1 cellular context compared by ENCODE assay signal in genomic region chr20:22523499-22524392, GRCh38.
TF ChIP-seq lines count a peak whose summit lies in the region.

No MANE protein-coding gene starts in this region.

TF ChIP-seq in HepG2, 621 proteins besides CTCF, POLR2A, EP300 and RAD21 (continued from another document and continues in another):
- TF ChIP-seq USF2 (IDR thresholded peaks at IDR 0.05; ENCODE audit: low read depth, low read length) (no peak), USF2 (CRISPR knock-in tag; IDR thresholded peaks at IDR 0.05; ENCODE audit: borderline replicate concordance) (no peak; the same call in 1 of the 2 replicates), HMG20B (CRISPR knock-in tag; conservative IDR thresholded peaks at IDR 0.05) (peak; percentile 79), YEATS2 (CRISPR knock-in tag; IDR thresholded peaks at IDR 0.05; ENCODE audit: borderline replicate concordance) (peak; percentile 67; the same call in 1 of the 2 replicates), ZNF256 (CRISPR knock-in tag; conservative IDR thresholded peaks at IDR 0.05) (no peak), FOXC1 (CRISPR knock-in tag; IDR thresholded peaks at IDR 0.05; ENCODE audit: borderline replicate concordance) (peak; percentile 54; the same call in 1 of the 2 replicates), ZNF816 (CRISPR knock-in tag; IDR thresholded peaks at IDR 0.05; ENCODE audit: borderline replicate concordance) (peak; percentile 92), PCBP2 (optimal IDR thresholded peaks at IDR 0.05; ENCODE audit: low read depth, low read length, poor library complexity, severe bottlenecking) (no peak), ZNF20 (CRISPR knock-in tag; IDR thresholded peaks at IDR 0.05) (peak; percentile 49; the same call in 1 of the 2 replicates), PATZ1 (CRISPR knock-in tag; IDR thresholded peaks at IDR 0.05) (peak; percentile 75), ZMYM2 (CRISPR knock-in tag; IDR thresholded peaks at IDR 0.05) (no peak), SUZ12 (IDR thresholded peaks at IDR 0.05; ENCODE audit: low read depth, low read length) (no peak), ZNF589 (CRISPR knock-in tag; conservative IDR thresholded peaks at IDR 0.05) (peak; percentile 84), ZFP82 (CRISPR knock-in tag; IDR thresholded peaks at IDR 0.05; ENCODE audit: borderline replicate concordance) (peak; percentile 69; the same call in 1 of the 2 replicates), ZNF414 (CRISPR knock-in tag; IDR thresholded peaks at IDR 0.05) (peak; percentile 65; the same call in 1 of the 2 replicates), CREM (IDR thresholded peaks at IDR 0.05) (peak; percentile 77; the same call in 1 of the 2 replicates), CREM (CRISPR knock-in tag; IDR thresholded peaks at IDR 0.05) (no peak), FOXA1 (IDR thresholded peaks at IDR 0.05) (peak; percentile 20; the same call in 1 of the 2 replicates), FOXA1 (CRISPR knock-in tag; IDR thresholded peaks at IDR 0.05) (peak; percentile 96), NR1H2 (CRISPR knock-in tag; IDR thresholded peaks at IDR 0.05; ENCODE audit: borderline replicate concordance, low read depth) (no peak), HOXA9 (CRISPR knock-in tag; IDR thresholded peaks at IDR 0.05; ENCODE audit: borderline replicate concordance) (peak; percentile 89), ZNF607 (CRISPR knock-in tag; IDR thresholded peaks at IDR 0.05; ENCODE audit: borderline replicate concordance) (peak; percentile 76), THAP9 (CRISPR knock-in tag; IDR thresholded peaks at IDR 0.05; ENCODE audit: borderline replicate concordance) (peak; percentile 83; the same call in 1 of the 2 replicates), SRY (CRISPR knock-in tag; IDR thresholded peaks at IDR 0.05) (no peak; the same call in 1 of the 2 replicates), ARID5B (CRISPR knock-in tag; IDR thresholded peaks at IDR 0.05) (peak; percentile 92), TRIM24 (CRISPR knock-in tag; IDR thresholded peaks at IDR 0.05) (no peak), AKAP8 (CRISPR knock-in tag; IDR thresholded peaks at IDR 0.05) (no peak), HOMEZ (CRISPR knock-in tag; IDR thresholded peaks at IDR 0.05; ENCODE audit: low read depth) (peak; percentile 57; the same call in 1 of the 2 replicates), PHF8 (CRISPR knock-in tag; IDR thresholded peaks at IDR 0.05) (peak; percentile 54; the same call in 1 of the 2 replicates), ZNF234 (CRISPR knock-in tag; conservative IDR thresholded peaks at IDR 0.05) (no peak), FOXO1 (CRISPR knock-in tag; IDR thresholded peaks at IDR 0.05) (peak; percentile 90), TBX3 (IDR thresholded peaks at IDR 0.05; ENCODE audit: borderline replicate concordance) (0 out of 2 replicates have a peak, but pooled peaks have one; percentile 12), ZNF232 (CRISPR knock-in tag; IDR thresholded peaks at IDR 0.05; ENCODE audit: borderline replicate concordance) (peak; percentile 94), SMAD1 (CRISPR knock-in tag; IDR thresholded peaks at IDR 0.05; ENCODE audit: borderline replicate concordance, low read depth) (peak; percentile 97; the same call in 1 of the 2 replicates), SOX5 (CRISPR knock-in tag; IDR thresholded peaks at IDR 0.05; ENCODE audit: borderline replicate concordance) (peak; percentile 88), ZNF766 (CRISPR knock-in tag; IDR thresholded peaks at IDR 0.05; ENCODE audit: borderline replicate concordance) (peak; percentile 59; the same call in 1 of the 2 replicates), NCOA1 (CRISPR knock-in tag; IDR thresholded peaks at IDR 0.05) (no peak), DNMT3B (CRISPR knock-in tag; conservative IDR thresholded peaks at IDR 0.05) (peak; percentile 81), RFXANK (CRISPR knock-in tag; IDR thresholded peaks at IDR 0.05) (peak; percentile 63; the same call in 1 of the 2 replicates), SNAPC2 (CRISPR knock-in tag; IDR thresholded peaks at IDR 0.05) (peak; percentile 93; the same call in 1 of the 2 replicates), ZFP90 (CRISPR knock-in tag; IDR thresholded peaks at IDR 0.05; ENCODE audit: borderline replicate concordance) (no peak; the same call in 1 of the 2 replicates), ATF5 (CRISPR knock-in tag; IDR thresholded peaks at IDR 0.05; ENCODE audit: low read depth) (no peak), NFKBIZ (CRISPR knock-in tag; IDR thresholded peaks at IDR 0.05) (peak; percentile 91), ZNF253 (CRISPR knock-in tag; IDR thresholded peaks at IDR 0.05; ENCODE audit: borderline replicate concordance) (peak; percentile 85; the same call in 1 of the 2 replicates), ZNF616 (CRISPR knock-in tag; IDR thresholded peaks at IDR 0.05; ENCODE audit: low read depth) (peak; percentile 52; the same call in 1 of the 2 replicates), YY1 (IDR thresholded peaks at IDR 0.05; ENCODE audit: insufficient read depth, insufficient replicate concordance, low read depth, low read length) (peak; percentile 68)
- TF ChIP-seq, protein P1, sequence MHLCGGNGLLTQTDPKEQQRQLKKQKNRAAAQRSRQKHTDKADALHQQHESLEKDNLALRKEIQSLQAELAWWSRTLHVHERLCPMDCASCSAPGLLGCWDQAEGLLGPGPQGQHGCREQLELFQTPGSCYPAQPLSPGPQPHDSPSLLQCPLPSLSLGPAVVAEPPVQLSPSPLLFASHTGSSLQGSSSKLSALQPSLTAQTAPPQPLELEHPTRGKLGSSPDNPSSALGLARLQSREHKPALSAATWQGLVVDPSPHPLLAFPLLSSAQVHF (CRISPR knock-in tag; IDR thresholded peaks at IDR 0.05), result peak; percentile 23; the same call in 1 of the 2 replicates
- TF ChIP-seq, protein P2, sequence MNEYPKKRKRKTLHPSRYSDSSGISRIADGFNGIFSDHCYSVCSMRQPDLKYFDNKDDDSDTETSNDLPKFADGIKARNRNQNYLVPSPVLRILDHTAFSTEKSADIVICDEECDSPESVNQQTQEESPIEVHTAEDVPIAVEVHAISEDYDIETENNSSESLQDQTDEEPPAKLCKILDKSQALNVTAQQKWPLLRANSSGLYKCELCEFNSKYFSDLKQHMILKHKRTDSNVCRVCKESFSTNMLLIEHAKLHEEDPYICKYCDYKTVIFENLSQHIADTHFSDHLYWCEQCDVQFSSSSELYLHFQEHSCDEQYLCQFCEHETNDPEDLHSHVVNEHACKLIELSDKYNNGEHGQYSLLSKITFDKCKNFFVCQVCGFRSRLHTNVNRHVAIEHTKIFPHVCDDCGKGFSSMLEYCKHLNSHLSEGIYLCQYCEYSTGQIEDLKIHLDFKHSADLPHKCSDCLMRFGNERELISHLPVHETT (CRISPR knock-in tag; conservative IDR thresholded peaks at IDR 0.05), result peak; percentile 28; the same call in 1 of the 2 replicates
- TF ChIP-seq, protein P3, sequence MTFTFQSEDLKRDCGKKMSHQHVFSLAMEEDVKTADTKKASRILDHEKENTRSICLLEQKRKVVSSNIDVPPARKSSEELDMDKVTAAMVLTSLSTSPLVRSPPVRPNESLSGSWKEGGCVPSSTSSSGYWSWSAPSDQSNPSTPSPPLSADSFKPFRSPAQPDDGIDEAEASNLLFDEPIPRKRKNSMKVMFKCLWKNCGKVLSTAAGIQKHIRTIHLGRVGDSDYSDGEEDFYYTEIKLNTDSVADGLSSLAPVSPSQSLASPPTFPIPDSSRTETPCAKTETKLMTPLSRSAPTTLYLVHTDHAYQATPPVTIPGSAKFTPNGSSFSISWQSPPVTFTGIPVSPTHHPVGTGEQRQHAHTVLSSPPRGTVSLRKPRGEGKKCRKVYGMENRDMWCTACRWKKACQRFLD (CRISPR knock-in tag; IDR thresholded peaks at IDR 0.05; ENCODE audit: borderline replicate concordance), result no peak
